9 cellular contexts compared by ENCODE assay signal in the genomic region with DNA sequence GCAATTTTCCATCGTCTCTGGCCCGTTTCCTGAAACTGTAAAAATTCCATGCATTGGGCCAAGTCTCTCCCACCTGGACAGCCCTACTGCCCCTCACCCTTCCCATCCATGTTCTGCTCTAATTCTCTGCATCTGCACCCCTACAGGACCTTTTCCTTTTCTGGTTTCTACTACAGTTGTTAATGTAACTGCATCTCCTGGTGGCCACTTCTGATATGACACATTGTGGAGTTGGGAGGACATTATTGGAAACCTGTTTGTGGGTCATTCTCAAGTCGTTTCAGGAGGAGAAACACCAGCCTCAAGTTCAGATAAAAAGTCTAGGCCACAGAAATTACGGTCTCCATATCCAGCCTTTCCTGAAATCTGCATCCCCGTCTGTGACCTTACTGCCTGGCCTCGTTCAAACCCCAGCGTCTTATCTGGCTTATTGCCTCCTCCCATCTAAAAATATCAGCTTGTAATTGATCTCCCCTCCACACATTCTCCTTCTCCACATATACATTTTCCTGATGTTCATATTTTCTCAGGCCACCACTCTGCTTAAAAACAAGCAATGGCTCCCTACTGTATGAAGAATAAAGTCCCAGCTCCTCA. TPM values are rescaled to one million over a fixed set of nuclear protein-coding genes. Genes with fewer than 3 reads are reported as not detected.
DNase-seq lines count a peak whose midpoint lies in the region; ATAC-seq and TF ChIP-seq lines count a peak whose summit lies in the region.
"Had no signal": no experiment of that assay in that cellular context is flagged by ENCODE, and none has a peak within 500 bp of the region (broad histone marks: within the 10 kb centered on the region; RNA-seq: fewer than 3 reads in every experiment).

No MANE protein-coding gene starts in this region.

- no peak overlapping the region for H3K27ac ChIP-seq in SJCRH30
- no peak overlapping the region for H3K27ac ChIP-seq in colonic mucosa
- no peak overlapping the region for H3K27ac ChIP-seq in lower lobe of right lung
- H3K27ac ChIP-seq in upper lobe of right lung = no peak overlapping the region

- TF ChIP-seq CTCF in HFF-Myc (IDR thresholded peaks at IDR 0.05; ENCODE audit: low read depth, low read length, missing control alignments) (peak; percentile 84), colonic mucosa (IDR thresholded peaks at IDR 0.05) (peak; percentile 65), lower lobe of right lung (IDR thresholded peaks at IDR 0.05) (peak; percentile 80), upper lobe of right lung (IDR thresholded peaks at IDR 0.05) (peak; percentile 77)

- H3K9ac ChIP-seq in colonic mucosa (ENCODE audit: low read depth in 2 of 2, low read length in 2 of 2) = no peak overlapping the region

- H3K9me3 ChIP-seq in SJCRH30 (replicated peaks) = no peaks in the 10 kb centered on the region
- H3K9me3 ChIP-seq in colonic mucosa = no peaks in the 10 kb centered on the region
- H3K9me3 ChIP-seq in lower lobe of right lung = no peaks in the 10 kb centered on the region
- no peaks in the 10 kb centered on the region for H3K9me3 ChIP-seq in upper lobe of right lung

- ATAC-seq in lower lobe of right lung (peak; percentile 70 to 79), upper lobe of right lung (peak; percentile 84), GM19397 (IDR thresholded peaks at IDR 0.05; ENCODE audit: unreplicated experiment) (no peak)

- H3K36me3 ChIP-seq in SJCRH30 (no peaks in the 10 kb centered on the region), colonic mucosa (no peaks in the 10 kb centered on the region), lower lobe of right lung (no peaks in the 10 kb centered on the region), upper lobe of right lung (no peaks in the 10 kb centered on the region)

- DNase-seq in NCI-H2107 treated with DMSO at 0.1 percent for 48 hours (lab: John Stamatoyannopoulos, UW; ENCODE audit: unreplicated experiment) (peak; percentile 28), NCI-H2107 (lab: John Stamatoyannopoulos, UW) (no peak), HFF-Myc (ENCODE audit: extremely low read depth, low read depth) (peak; percentile 61), SJCRH30 (peak; percentile 45 to 80), colonic mucosa (peak; percentile 70), lower lobe of right lung (no peak), upper lobe of right lung (no peak)
- DNase-seq: activated naive CD8-positive, alpha-beta T cell treated with anti-CD3 and anti-CD28 coated beads, Interleukin-2, amount 10 ng/mL, durations not matched to agents 7 days and 5 days had no signal

- H3K4me1 ChIP-seq in SJCRH30 (no peaks in the 10 kb centered on the region), colonic mucosa (no peaks in the 10 kb centered on the region), lower lobe of right lung (no peaks in the 10 kb centered on the region), upper lobe of right lung (no peaks in the 10 kb centered on the region)

- intact Hi-C loops in colonic mucosa (cut with DNase I) (no loop called here), lower lobe of right lung (cut with DNase I) (loop anchor here (10.0 kb wide), 1 partner anchor 319 kb away; no protein-coding TSS in a partner anchor), upper lobe of right lung (cut with DNase I) (loop anchor here (10.0 kb wide), 1 partner anchor 239 kb away; no protein-coding TSS in a partner anchor)

- no peaks in the 10 kb centered on the region for H3K27me3 ChIP-seq in SJCRH30
- no peaks in the 10 kb centered on the region for H3K27me3 ChIP-seq in colonic mucosa
- H3K27me3 ChIP-seq in lower lobe of right lung (ENCODE audit: low read depth) = no peaks in the 10 kb centered on the region
- H3K27me3 ChIP-seq in upper lobe of right lung = no peaks in the 10 kb centered on the region

- no peak overlapping the region for H3K4me3 ChIP-seq in HFF-Myc (replicated peaks; ENCODE audit: low read depth, low read length)
- H3K4me3 ChIP-seq in SJCRH30 = no peak overlapping the region
- H3K4me3 ChIP-seq in colonic mucosa = no peak overlapping the region
- H3K4me3 ChIP-seq in lower lobe of right lung = no peak overlapping the region
- no peak overlapping the region for H3K4me3 ChIP-seq in upper lobe of right lung

RNA-seq across cellular contexts. Expression of a gene that starts 37.6 kb away (rescaled TPM):
- total RNA-seq in SJCRH30 (2014; rRNA removed; shearing (Covaris generic)) = 3.4 and 7.5 TPM in 2 replicates
- total RNA-seq in colonic mucosa (100 to 1,000 TPM; 265 to 667 TPM), lower lobe of right lung (195 TPM), upper lobe of right lung (286 TPM)

Comparison
In these comparisons a context has a peak if more than half of its experiments do, and no peak if none do; other contexts are left out.
1. DNase-seq: peak in NCI-H2107 treated with DMSO at 0.1 percent for 48 hours (single experiment), HFF-Myc (single experiment), SJCRH30 (2 of 2) and colonic mucosa (single experiment); none in NCI-H2107 (single experiment), lower lobe of right lung (single experiment) and upper lobe of right lung (single experiment).
2. RNA of a gene that starts 37.6 kb away (total RNA-seq): 265 to 667 TPM in colonic mucosa, 286 TPM in upper lobe of right lung (single experiment) and 195 TPM in lower lobe of right lung (single experiment); 3.4 to 7.5 TPM in SJCRH30; every median in the first group is over 10 times any median in the second.
3. Peak in every context shown above with its lines, with median percentiles within 50 percentile points of each other: CTCF ChIP-seq.